In genomic region chrX:154517101-154517781, GRCh38 we compare ENCODE assay signal across 1 cellular context.
TF ChIP-seq lines count a peak whose summit lies in the region.

No MANE protein-coding gene starts in this region.

TF ChIP-seq in HepG2, 621 proteins besides CTCF, POLR2A, EP300 and RAD21 (continued from another document and continues in another):
- no peak for TF ChIP-seq HOMEZ (CRISPR knock-in tag; IDR thresholded peaks at IDR 0.05; ENCODE audit: low read depth)
- no peak for TF ChIP-seq ZNF615 (CRISPR knock-in tag; IDR thresholded peaks at IDR 0.05; ENCODE audit: borderline replicate concordance)
- no peak for TF ChIP-seq HOXA9 (CRISPR knock-in tag; IDR thresholded peaks at IDR 0.05; ENCODE audit: borderline replicate concordance)
- TF ChIP-seq PAWR (CRISPR knock-in tag; IDR thresholded peaks at IDR 0.05; ENCODE audit: borderline replicate concordance) = no peak
- no peak for TF ChIP-seq GTF3A (CRISPR knock-in tag; conservative IDR thresholded peaks at IDR 0.05)
- TF ChIP-seq ZNF224 (CRISPR knock-in tag; IDR thresholded peaks at IDR 0.05) = no peak
- no peak for TF ChIP-seq IRF1 (CRISPR knock-in tag; IDR thresholded peaks at IDR 0.05; ENCODE audit: low read depth)
- TF ChIP-seq NFKB2 (CRISPR knock-in tag; IDR thresholded peaks at IDR 0.05; ENCODE audit: borderline replicate concordance) = no peak
- no peak for TF ChIP-seq TBX2 (CRISPR knock-in tag; IDR thresholded peaks at IDR 0.05; ENCODE audit: borderline replicate concordance)
- TF ChIP-seq DDIT3 (CRISPR knock-in tag; IDR thresholded peaks at IDR 0.05) = no peak
- peak; percentile 64 for TF ChIP-seq RBFOX2 (IDR thresholded peaks at IDR 0.05; ENCODE audit: low read depth, low read length)
- TF ChIP-seq ZC3H4 (CRISPR knock-in tag; IDR thresholded peaks at IDR 0.05; ENCODE audit: borderline replicate concordance) = no peak
- TF ChIP-seq ZNF646 (CRISPR knock-in tag; IDR thresholded peaks at IDR 0.05) = no peak
- no peak for TF ChIP-seq SSRP1 (CRISPR knock-in tag; IDR thresholded peaks at IDR 0.05)
- TF ChIP-seq RARA (CRISPR knock-in tag; IDR thresholded peaks at IDR 0.05) = no peak
- TF ChIP-seq ZNF343 (CRISPR knock-in tag; IDR thresholded peaks at IDR 0.05) = no peak
- no peak for TF ChIP-seq ISX (CRISPR knock-in tag; conservative IDR thresholded peaks at IDR 0.05)
- peak; percentile 60; the same call in 1 of the 2 replicates for TF ChIP-seq PBX2 (CRISPR knock-in tag; IDR thresholded peaks at IDR 0.05)
- no peak for TF ChIP-seq ATF7-NPFF (CRISPR knock-in tag; IDR thresholded peaks at IDR 0.05; ENCODE audit: low read depth)
- TF ChIP-seq RFXANK (CRISPR knock-in tag; IDR thresholded peaks at IDR 0.05) = no peak
- no peak for TF ChIP-seq DMAP1 (CRISPR knock-in tag; IDR thresholded peaks at IDR 0.05)
- TF ChIP-seq TBP (CRISPR knock-in tag; IDR thresholded peaks at IDR 0.05) = no peak
- TF ChIP-seq TERF1 (CRISPR knock-in tag; IDR thresholded peaks at IDR 0.05) = no peak
- no peak for TF ChIP-seq PCBP2 (optimal IDR thresholded peaks at IDR 0.05; ENCODE audit: low read depth, low read length, poor library complexity, severe bottlenecking)
- TF ChIP-seq SNAPC4 (CRISPR knock-in tag; IDR thresholded peaks at IDR 0.05) = no peak
- no peak for TF ChIP-seq PITX1 (CRISPR knock-in tag; IDR thresholded peaks at IDR 0.05)
- no peak for TF ChIP-seq TFDP2 (CRISPR knock-in tag; IDR thresholded peaks at IDR 0.05)
- TF ChIP-seq E2F1 (CRISPR knock-in tag; IDR thresholded peaks at IDR 0.05) = no peak
- no peak for TF ChIP-seq ZNF512 (CRISPR knock-in tag; IDR thresholded peaks at IDR 0.05)
- TF ChIP-seq MED13 (CRISPR knock-in tag; IDR thresholded peaks at IDR 0.05) = no peak
- TF ChIP-seq ZNF296 (CRISPR knock-in tag; conservative IDR thresholded peaks at IDR 0.05) = 0 out of 2 replicates have a peak, but pooled peaks have one; percentile 29
